Comparison of ENCODE assay signal across 8 cellular contexts in the genomic region with DNA sequence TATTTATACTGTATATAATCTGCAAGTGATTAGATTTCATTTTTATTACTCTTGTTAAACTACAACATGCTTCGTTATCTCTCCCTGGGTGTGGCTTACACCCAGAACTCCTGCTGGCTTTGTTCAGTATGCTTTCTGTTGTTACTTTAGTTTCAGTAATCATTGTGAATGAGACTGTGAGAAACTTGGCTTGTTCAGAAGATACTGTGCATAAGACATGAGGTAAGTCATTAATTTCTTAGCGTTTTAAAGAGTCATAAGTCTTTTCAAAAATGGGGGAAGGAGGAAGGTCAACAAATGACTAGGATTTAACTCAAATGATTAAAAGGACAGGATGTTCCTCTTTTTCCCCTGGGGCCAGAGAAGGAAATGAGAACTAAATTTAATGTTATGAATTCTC. TPM values are rescaled to one million over a fixed set of nuclear protein-coding genes. Genes with fewer than 3 reads are reported as not detected.
A peak's percentile ranks its signal among the peaks of the same experiment; 100 is the strongest.
DNase-seq lines count a peak whose midpoint lies in the region; ATAC-seq, FAIRE-seq and TF ChIP-seq lines count a peak whose summit lies in the region.

No MANE protein-coding gene starts in this region.

- DNase-seq in prostate gland (ENCODE audit: low spot score) = no peak
- DNase-seq in natural killer cell treated with Interleukin-12 subunit alpha and Interleukin-12 subunit beta and Interleukin-15 and Interleukin-18, amount 100 ng/mL, for 72 hours (ENCODE audit: low spot score) = no peak
- no peak for DNase-seq in stimulated activated CD4-positive, alpha-beta T cell treated with anti-CD3 and anti-CD28 coated beads, Interleukin-2, amount 100 ng/mL, for 24 hours
- no peak for DNase-seq in COLO829 (ENCODE audit: low spot score)

- WGBS in prostate gland = 8% methylated on average over 2 of the region's 2 CpGs

- H3K27me3 Mint-ChIP-seq in natural killer cell treated with Interleukin-12 subunit alpha and Interleukin-12 subunit beta and Interleukin-15 and Interleukin-18, amount 100 ng/mL, for 72 hours = no peaks in the 10 kb centered on the region

- no peaks in the 10 kb centered on the region for H3K36me3 ChIP-seq in prostate gland

- no peaks in the 10 kb centered on the region for H3K9me3 ChIP-seq in prostate gland

- no peaks in the 10 kb centered on the region for H3K36me3 Mint-ChIP-seq in natural killer cell treated with Interleukin-12 subunit alpha and Interleukin-12 subunit beta and Interleukin-15 and Interleukin-18, amount 100 ng/mL, for 72 hours

- ATAC-seq in GM21381 (IDR thresholded peaks at IDR 0.05; ENCODE audit: unreplicated experiment) (peak; percentile 76), HG03520 (IDR thresholded peaks at IDR 0.05; ENCODE audit: unreplicated experiment) (peak; percentile 71)
- ATAC-seq in natural killer cell treated with Interleukin-12 subunit alpha and Interleukin-12 subunit beta and Interleukin-15 and Interleukin-18, amount 100 ng/mL, for 72 hours = no peak

- H3K27ac Mint-ChIP-seq in natural killer cell treated with Interleukin-12 subunit alpha and Interleukin-12 subunit beta and Interleukin-15 and Interleukin-18, amount 100 ng/mL, for 72 hours = no peak overlapping the region

- intact Hi-C loops in prostate gland (cut with DNase I) = no loop called here

- peak; percentile 89 for FAIRE-seq in endometrium (lab: Jason Lieb, UNC)

- no peak overlapping the region for H3K4me3 ChIP-seq in prostate gland

- no peaks in the 10 kb centered on the region for H3K4me1 ChIP-seq in prostate gland (replicated peaks)

- peak overlapping the region; percentile 69 for H3K27ac ChIP-seq in 22Rv1
- H3K27ac ChIP-seq in prostate gland = peak overlapping the region in 1 of 2 donors; percentile 21

- H3K4me1 Mint-ChIP-seq in natural killer cell treated with Interleukin-12 subunit alpha and Interleukin-12 subunit beta and Interleukin-15 and Interleukin-18, amount 100 ng/mL, for 72 hours (ENCODE audit: low read depth in 2 of 2) = peaks cover 0 to 12% of the 10 kb centered on the region in 2 donors

- no peaks in the 10 kb centered on the region for H3K9me3 Mint-ChIP-seq in natural killer cell treated with Interleukin-12 subunit alpha and Interleukin-12 subunit beta and Interleukin-15 and Interleukin-18, amount 100 ng/mL, for 72 hours

- H3K4me3 Mint-ChIP-seq in natural killer cell treated with Interleukin-12 subunit alpha and Interleukin-12 subunit beta and Interleukin-15 and Interleukin-18, amount 100 ng/mL, for 72 hours = no peak overlapping the region

- no peak for TF ChIP-seq CTCF in 22Rv1 (IDR thresholded peaks at IDR 0.05)
- no peak for TF ChIP-seq CTCF in prostate gland (IDR thresholded peaks at IDR 0.05)

- no peak for TF ChIP-seq POLR2A in prostate gland (IDR thresholded peaks at IDR 0.05)

- no peaks in the 10 kb centered on the region for H3K27me3 ChIP-seq in prostate gland (replicated peaks; ENCODE audit: insufficient read depth)

RNA-seq across cellular contexts. Expression of gene ADD3, which starts 11.6 kb away (rescaled TPM):
- 100 to 1,000 TPM in 1 of 2 donors, 10 to 100 TPM in 1; 76.4 to 127 TPM for total RNA-seq in prostate gland
- 10 to 100 TPM; 44.0 to 81.5 TPM for total RNA-seq in natural killer cell treated with Interleukin-12 subunit alpha and Interleukin-12 subunit beta and Interleukin-15 and Interleukin-18, amount 100 ng/mL, for 72 hours

Comparison
In these comparisons a context has a peak if more than half of its experiments do, and no peak if none do; other contexts are left out.
1. ATAC-seq: peak in GM21381 (single experiment) and HG03520 (single experiment); none in natural killer cell treated with Interleukin-12 subunit alpha and Interleukin-12 subunit beta and Interleukin-15 and Interleukin-18, amount 100 ng/mL, for 72 hours (0 of 2).